16 cellular contexts compared by ENCODE assay signal in genomic region chr2:20421336-20421987, GRCh38. TPM values are rescaled to one million over a fixed set of nuclear protein-coding genes. Genes with fewer than 3 reads are reported as not detected.
DNase-seq lines count a peak whose midpoint lies in the region; FAIRE-seq and TF ChIP-seq lines count a peak whose summit lies in the region.
"Had no signal": no experiment of that assay in that cellular context is flagged by ENCODE, and none has a peak within 500 bp of the region (broad histone marks: within the 10 kb centered on the region; RNA-seq: fewer than 3 reads in every experiment).

No MANE protein-coding gene starts in this region.

- DNase-seq in RPMI8226 (peak; percentile 29), chondrocyte (ENCODE audit: low spot score) (no peak), mesenteric fat pad (ENCODE audit: low spot score) (peak; percentile 88), NCI-H1105 treated with DMSO at 0.1 percent for 48 hours (lab: John Stamatoyannopoulos, UW) (no peak), frontal cortex (ENCODE audit: low spot score in 2 of 2) (no peak), T-helper 9 cell (no peak), anterior cingulate cortex (lab: John Stamatoyannopoulos, UW) (no peak)
- DNase-seq: activated CD8-positive, alpha-beta T cell treated with anti-CD3 and anti-CD28 coated beads for 36 hours; effector memory CD4-positive, alpha-beta T cell; naive B cell; NCI-H2171; NK-92 treated with Interleukin-12 subunit alpha and Interleukin-12 subunit beta, amount 100 ng/mL, for 24 hours; stimulated activated naive B cell treated with anti-CD40 and anti-IgM and Interleukin-4, amounts not matched to agents 10 μg/mL and 1 μg/mL and 100 μg/mL, for 72 hours had no signal

- no peaks in the 10 kb centered on the region for H3K36me3 ChIP-seq in stomach smooth muscle (ENCODE audit: control insufficient read depth in 2 of 2, insufficient read depth in 2 of 2, low read length in 2 of 2)
- H3K36me3 ChIP-seq: SJCRH30 had no signal

- H3K9ac ChIP-seq in stomach smooth muscle (ENCODE audit: low read length in 2 of 2), result peak overlapping the region in 1 of 2 donors; percentile 30

- H3K4me3 Mint-ChIP-seq in chondrocyte (ENCODE audit: unreplicated experiment), result no peak overlapping the region
- H3K4me3 Mint-ChIP-seq: activated CD8-positive, alpha-beta T cell treated with anti-CD3 and anti-CD28 coated beads for 36 hours; naive B cell; stimulated activated naive B cell treated with anti-CD40 and anti-IgM and Interleukin-4, amounts not matched to agents 10 μg/mL and 1 μg/mL and 100 μg/mL, for 72 hours had no signal

- peak overlapping the region; percentile 71 for H3K27ac ChIP-seq in stomach smooth muscle (ENCODE audit: low read length)
- H3K27ac ChIP-seq: foreskin keratinocyte, SJCRH30 had no signal

- H3K27me3 Mint-ChIP-seq in chondrocyte (ENCODE audit: low read depth), result no peaks in the 10 kb centered on the region
- H3K27me3 Mint-ChIP-seq: stimulated activated naive B cell treated with anti-CD40 and anti-IgM and Interleukin-4, amounts not matched to agents 10 μg/mL and 1 μg/mL and 100 μg/mL, for 72 hours had no signal

- H3K9me3 Mint-ChIP-seq in chondrocyte (ENCODE audit: low read depth), result no peaks in the 10 kb centered on the region
- H3K9me3 Mint-ChIP-seq: activated CD8-positive, alpha-beta T cell treated with anti-CD3 and anti-CD28 coated beads for 36 hours; naive B cell; stimulated activated naive B cell treated with anti-CD40 and anti-IgM and Interleukin-4, amounts not matched to agents 10 μg/mL and 1 μg/mL and 100 μg/mL, for 72 hours had no signal

- no peak for TF ChIP-seq CTCF in chondrocyte (IDR thresholded peaks at IDR 0.05)

- peak overlapping the region; percentile 22 to 35 for H3K4me3 ChIP-seq in stomach smooth muscle (ENCODE audit: low read length in 2 of 2)
- H3K4me3 ChIP-seq: SJCRH30 had no signal

- H3K27ac Mint-ChIP-seq in chondrocyte (ENCODE audit: unreplicated experiment), result peak overlapping the region; percentile 36
- H3K27ac Mint-ChIP-seq: activated CD8-positive, alpha-beta T cell treated with anti-CD3 and anti-CD28 coated beads for 36 hours; stimulated activated naive B cell treated with anti-CD40 and anti-IgM and Interleukin-4, amounts not matched to agents 10 μg/mL and 1 μg/mL and 100 μg/mL, for 72 hours had no signal

- H3K36me3 Mint-ChIP-seq in chondrocyte (ENCODE audit: low read depth), result no peaks in the 10 kb centered on the region
- H3K36me3 Mint-ChIP-seq: naive B cell; stimulated activated naive B cell treated with anti-CD40 and anti-IgM and Interleukin-4, amounts not matched to agents 10 μg/mL and 1 μg/mL and 100 μg/mL, for 72 hours had no signal

- no peak for FAIRE-seq in frontal cortex (lab: Jason Lieb, UNC)

- peaks cover 48% of the 10 kb centered on the region for H3K4me1 ChIP-seq in stomach smooth muscle (ENCODE audit: control insufficient read depth, insufficient read depth, low read length)

- no peaks in the 10 kb centered on the region for H3K9me3 ChIP-seq in stomach smooth muscle (ENCODE audit: control insufficient read depth in 2 of 2, low read length in 2 of 2)
- H3K9me3 ChIP-seq: SJCRH30 had no signal

- no peaks in the 10 kb centered on the region for H3K27me3 ChIP-seq in stomach smooth muscle (ENCODE audit: control insufficient read depth in 1 of 2, insufficient read depth in 2 of 2, low read length in 2 of 2)
- H3K27me3 ChIP-seq: foreskin keratinocyte, SJCRH30 had no signal

- peaks cover 58% of the 10 kb centered on the region for H3K4me1 Mint-ChIP-seq in chondrocyte (ENCODE audit: low read depth)

RNA-seq across cellular contexts. Expression of gene RHOB, which starts 25.4 kb away (rescaled TPM):
- 191 to 254 TPM (median 195 TPM) in 3 replicates for total RNA-seq in chondrocyte
- 677 TPM for total RNA-seq in mesenteric fat pad
- 300 TPM for total RNA-seq in frontal cortex

Comparison
In these comparisons a context has a peak if more than half of its experiments do, and no peak if none do; other contexts are left out.
1. DNase-seq: peak in RPMI8226 (single experiment) and mesenteric fat pad (single experiment); none in chondrocyte (single experiment), NCI-H1105 treated with DMSO at 0.1 percent for 48 hours (single experiment), frontal cortex (0 of 2), T-helper 9 cell (single experiment) and anterior cingulate cortex (0 of 58).